19 cellular contexts compared by ENCODE assay signal in genomic region chr15:78749831-78750230, GRCh38.
DNase-seq lines count a peak whose midpoint lies in the region; ATAC-seq and TF ChIP-seq lines count a peak whose summit lies in the region.
"Had no signal": no experiment of that assay in that cellular context is flagged by ENCODE, and none has a peak within 500 bp of the region (broad histone marks: within the 10 kb centered on the region; RNA-seq: fewer than 3 reads in every experiment).

No MANE protein-coding gene starts in this region.

- no peak overlapping the region for H3K27ac ChIP-seq in heart right ventricle
- H3K27ac ChIP-seq: BLaER1, PC-9 had no signal

- no peaks in the 10 kb centered on the region for H3K9me3 ChIP-seq in heart right ventricle
- H3K9me3 ChIP-seq: BLaER1, MG63 had no signal

- WGBS in heart right ventricle, 2 donors = 93 to 95% methylated on average over 17 of the region's 17 CpGs

- ATAC-seq in heart right ventricle = no peak
- ATAC-seq in left lobe of liver = no peak
- ATAC-seq in sciatic nerve = no peak
- ATAC-seq in HG02938 (IDR thresholded peaks at IDR 0.05; ENCODE audit: unreplicated experiment) = no peak
- ATAC-seq in HG02623 (IDR thresholded peaks at IDR 0.05; ENCODE audit: unreplicated experiment) = no peak
- ATAC-seq: CD8-positive, alpha-beta T cell; GM12878 had no signal

- H3K4me3 ChIP-seq in heart right ventricle = no peak overlapping the region
- H3K4me3 ChIP-seq: BLaER1, GM12878, GM23338, PC-9 had no signal

- intact Hi-C loops in cardiac septum (cut with DNase I) (no loop called here), heart right ventricle (cut with DNase I) (loop anchor here in 5 of 10 donors (5.0 to 10.0 kb wide), 4 partner anchors 62 to 805 kb away; partner anchors contain the start of genes ADAMTS7 (in 2 of the 5) and MORF4L1 (in 1 of the 5)), sciatic nerve (cut with DNase I) (no loop called here)

- no peaks in the 10 kb centered on the region for H3K36me3 ChIP-seq in heart right ventricle
- H3K36me3 ChIP-seq: BLaER1, MG63 had no signal

- no peaks in the 10 kb centered on the region for H3K27me3 ChIP-seq in heart right ventricle
- H3K27me3 ChIP-seq: BLaER1, MG63 had no signal

- peak; percentile 29 for DNase-seq in cardiac septum (ENCODE audit: low spot score)
- no peak for DNase-seq in heart right ventricle
- peak; percentile 42 for DNase-seq in left lobe of liver (ENCODE audit: low spot score)
- DNase-seq in sciatic nerve (ENCODE audit: low spot score) = peak; percentile 52
- peak; percentile 39 for DNase-seq in ureter (ENCODE audit: low spot score)
- DNase-seq in iPS-NIHi7 (ENCODE audit: extremely low spot score) = no peak
- DNase-seq: CD8-positive, alpha-beta T cell; DND-41; NCI-H1092 treated with DMSO at 0.1 percent for 48 hours; NCI-H1694; NCI-H510A treated with DMSO at 0.1 percent for 48 hours; NCI-H82; PC-9 had no signal

- no peak for TF ChIP-seq CTCF in heart right ventricle (IDR thresholded peaks at IDR 0.05)

- H3K4me1 ChIP-seq in heart right ventricle = peaks cover 0 to 43% (median 12%) of the 10 kb centered on the region in 9 donors

Comparison
In these comparisons a context has a peak if more than half of its experiments do, and no peak if none do; other contexts are left out.
1. DNase-seq: peak in cardiac septum (single experiment), left lobe of liver (single experiment), sciatic nerve (single experiment) and ureter (single experiment); none in heart right ventricle (0 of 2) and iPS-NIHi7 (single experiment).